Comparison of ENCODE assay signal across 10 cellular contexts in genomic region chr17:76524598-76525512, GRCh38. TPM values are rescaled to one million over a fixed set of nuclear protein-coding genes. Genes with fewer than 3 reads are reported as not detected.
DNase-seq lines count a peak whose midpoint lies in the region; ATAC-seq, FAIRE-seq and TF ChIP-seq lines count a peak whose summit lies in the region.
"Had no signal": no experiment of that assay in that cellular context is flagged by ENCODE, and none has a peak within 500 bp of the region (broad histone marks: within the 10 kb centered on the region; RNA-seq: fewer than 3 reads in every experiment).

No MANE protein-coding gene starts in this region.

- peak overlapping the region; percentile 83 for H2AK9ac ChIP-seq in IMR-90 (replicated peaks; ENCODE audit: low read depth, low read length, poor library complexity)

- H3K18ac ChIP-seq in IMR-90 (ENCODE audit: low read depth, low read length): peak overlapping the region; percentile 44

- H4K8ac ChIP-seq in IMR-90 (ENCODE audit: low read depth in 2 of 2, low read length in 2 of 2): peak overlapping the region; percentile 3 to 73; a peak in 3 of 4 replicates

- H3K27ac ChIP-seq in IMR-90 (ENCODE audit: insufficient read depth, low read length) (peak overlapping the region; percentile 64), lung (ENCODE audit: low read depth in 1 of 2, low read length in 1 of 2) (peak overlapping the region in 1 of 2 donors; percentile 78), stomach (peak overlapping the region; percentile 28 to 68 (median 66))

- peak overlapping the region; percentile 70 for H2BK20ac ChIP-seq in IMR-90 (ENCODE audit: low read depth, low read length)

- H3K14ac ChIP-seq in IMR-90 (replicated peaks; ENCODE audit: low read depth, low read length): peak overlapping the region; percentile 44

- CTCF ChIA-PET in IMR-90 (lab: Yijun Ruan, JAX): interaction anchor here (0.8 to 4.1 kb wide), 4 partner anchors 14 to 99 kb away, joined by 3 to 18 read pairs (median 4); partner anchors contain the start of gene PRCD

- peak overlapping the region; percentile 21; the same call in 1 of the 2 replicates for H3K23ac ChIP-seq in IMR-90 (ENCODE audit: low read depth, low read length)

- peak overlapping the region; percentile 64 for H4K91ac ChIP-seq in IMR-90 (ENCODE audit: insufficient read depth, low read depth, low read length)

- intact Hi-C loops in IMR-90 (cut with micrococcal nuclease): no loop called here
- intact Hi-C loops in stomach (cut with DNase I; ENCODE audit: low total_unique reads): loop anchor here (5.0 kb wide), 1 partner anchor 97 kb away; no protein-coding TSS in a partner anchor

- POLR2A ChIA-PET in IMR-90 (lab: Charles Lee; ENCODE audit: unreplicated experiment): no interaction called here

- peak overlapping the region; percentile 18; the same call in 1 of the 2 replicates for H3K9ac ChIP-seq in IMR-90 (ENCODE audit: low read depth, low read length)

- H3K4me1 ChIP-seq in IMR-90 (ENCODE audit: control insufficient read depth, insufficient read depth, low read length) (peaks cover 37% of the 10 kb centered on the region), lung (ENCODE audit: control insufficient read depth in 2 of 2, insufficient read depth in 2 of 2, low read length in 2 of 2) (peaks cover 0 to 22% of the 10 kb centered on the region in 2 donors), stomach (peaks cover 28 to 58% (median 43%) of the 10 kb centered on the region in 4 donors)

- H3K79me1 ChIP-seq in IMR-90 (ENCODE audit: low read depth in 1 of 2, low read length in 2 of 2): peaks cover 0 to 5% of the 10 kb centered on the region in 2 experiments; a peak in 1 of 4 replicates

- peaks cover 6% of the 10 kb centered on the region for H3K36me3 Mint-ChIP-seq in effector memory CD8-positive, alpha-beta T cell (ENCODE audit: insufficient read depth)

- no TSS peak for BruUV-seq in IMR-90 (replicated peaks; lab: Mats Ljungman, UMichigan)

- no peak for TF ChIP-seq RAD21 in IMR-90 (IDR thresholded peaks at IDR 0.05; ENCODE audit: low read length)

- FAIRE-seq in GM19239 (lab: Jason Lieb, UNC): no peak

- 0 out of 2 replicates have a peak, but pooled peaks cover 2% of the 10 kb centered on the region for H4K20me1 ChIP-seq in IMR-90 (ENCODE audit: insufficient read depth, low read length)

- H3K4me2 ChIP-seq in IMR-90 (ENCODE audit: low read depth, low read length): peak overlapping the region; percentile 4; the same call in 1 of the 2 replicates

- no peak overlapping the region for H3K56ac ChIP-seq in IMR-90 (ENCODE audit: extremely low read depth, insufficient read depth, low read length)

- H3K4me3 ChIP-seq in IMR-90 (ENCODE audit: insufficient read depth, low read depth, low read length) (no peak overlapping the region), lung (no peak overlapping the region), stomach (no peak overlapping the region)

- H3K9me3 Mint-ChIP-seq in effector memory CD8-positive, alpha-beta T cell: no peaks in the 10 kb centered on the region

- no peak for TF ChIP-seq POLR2A in IMR-90 (IDR thresholded peaks at IDR 0.05; ENCODE audit: low read depth, low read length)
- TF ChIP-seq POLR2A in stomach (IDR thresholded peaks at IDR 0.05): no peak

- TF ChIP-seq CTCF in IMR-90 (conservative IDR thresholded peaks at IDR 0.05; ENCODE audit: low read depth, low read length) (no peak), lung (IDR thresholded peaks at IDR 0.05; ENCODE audit: control extremely low read depth, extremely low read depth) (no peak), stomach (IDR thresholded peaks at IDR 0.05) (no peak)

- peak overlapping the region; percentile 25 for H2BK5ac ChIP-seq in IMR-90 (ENCODE audit: low read depth, low read length, poor library complexity, severe bottlenecking)

- H3K27me3 ChIP-seq in IMR-90 (ENCODE audit: control insufficient read depth, insufficient read depth, low read length) (no peaks in the 10 kb centered on the region), lung (ENCODE audit: control insufficient read depth, insufficient read depth) (no peaks in the 10 kb centered on the region), stomach (peaks cover 0 to 24% (median 0%) of the 10 kb centered on the region in 3 donors)

- H4K5ac ChIP-seq in IMR-90 (ENCODE audit: low read depth, low read length): peak overlapping the region; percentile 14

- DNase-seq in IMR-90: peak; percentile 55
- no peak for DNase-seq in effector memory CD8-positive, alpha-beta T cell
- DNase-seq in lung (ENCODE audit: low spot score): peak; percentile 52
- peak; percentile 84 for DNase-seq in stomach
- DNase-seq in GM19239 (ENCODE audit: insufficient read length, low spot score): no peak
- no peak for DNase-seq in T-helper 1 cell
- no peak for DNase-seq in activated naive CD4-positive, alpha-beta T cell treated with Interleukin-2 at 50 U/mL for 16 hours
- no peak for DNase-seq in activated CD4-positive, CD25-positive, alpha-beta regulatory T cell treated with anti-CD3 and anti-CD28 coated beads, Interleukin-2, amount 50 U/mL, for 72 hours

- no peaks in the 10 kb centered on the region for H3K27me3 Mint-ChIP-seq in effector memory CD8-positive, alpha-beta T cell

- WGBS in IMR-90 (ENCODE audit: extremely low coverage in 2 of 2, insufficient read length in 1 of 2), 2 experiments: 49% methylated on average over 7 of the region's 25 CpGs; no CpG with 5 or more reads in 1 of the 2 experiments
- 52 to 73% methylated on average over 25 of the region's 25 CpGs for WGBS in lung, 2 donors
- WGBS in stomach, 5 donors: 26 to 49% (median 35%) methylated on average over 21 to 25 of the region's 25 CpGs

- dilution Hi-C loops in IMR-90 (cut with HindIII; ENCODE audit: low sequenced_read_pairs, unreplicated experiment): no loop called here

- peaks cover 21 to 25% of the 10 kb centered on the region in 2 donors for H3K4me1 Mint-ChIP-seq in effector memory CD8-positive, alpha-beta T cell (ENCODE audit: low read depth in 2 of 2)

- peak overlapping the region; percentile 93 for H3K4ac ChIP-seq in IMR-90 (ENCODE audit: low read depth, low read length)

- H3K27ac Mint-ChIP-seq in effector memory CD8-positive, alpha-beta T cell: peak overlapping the region; percentile 25 to 84

- H2AFZ ChIP-seq in IMR-90 (replicated peaks; ENCODE audit: low read length, poor library complexity): peak overlapping the region; percentile 75

- peak overlapping the region; percentile 50 for H2BK120ac ChIP-seq in IMR-90 (ENCODE audit: low read depth, low read length)

- H3K9me1 ChIP-seq in IMR-90 (ENCODE audit: insufficient read depth, low read length): peaks cover 14% of the 10 kb centered on the region

- peak overlapping the region; percentile 87 for H2AK5ac ChIP-seq in IMR-90 (ENCODE audit: low read depth, low read length)

- H3K4me3 Mint-ChIP-seq in effector memory CD8-positive, alpha-beta T cell: peak overlapping the region in 1 of 2 donors; percentile 19

- in situ Hi-C loops in IMR-90 (cut with MboI; ENCODE audit: low sequenced_read_pairs): loop anchor here (5.0 kb wide), 1 partner anchor 97 kb away; no protein-coding TSS in a partner anchor

- ATAC-seq in IMR-90 (ENCODE audit: low read depth) (peak; percentile 31), lung (ENCODE audit: insufficient read depth, low FRiP score) (no peak)
- no peak for ATAC-seq in effector memory CD8-positive, alpha-beta T cell (replicated peaks)

- H2BK15ac ChIP-seq in IMR-90 (ENCODE audit: low read depth, low read length): peak overlapping the region; percentile 5; the same call in 1 of the 3 replicates

- H3K9me3 ChIP-seq in IMR-90 (ENCODE audit: control insufficient read depth, insufficient read depth, low read length) (no peaks in the 10 kb centered on the region), lung (ENCODE audit: control insufficient read depth in 2 of 2, insufficient read depth in 1 of 2, low read length in 1 of 2) (no peaks in the 10 kb centered on the region), stomach (no peaks in the 10 kb centered on the region)

- H3K36me3 ChIP-seq in IMR-90 (ENCODE audit: control insufficient read depth, insufficient read depth, low read length) (no peaks in the 10 kb centered on the region), lung (ENCODE audit: control insufficient read depth in 2 of 2, insufficient read depth in 2 of 2, low read length in 2 of 2) (no peaks in the 10 kb centered on the region), stomach (no peaks in the 10 kb centered on the region)

- TF ChIP-seq EP300 in stomach (IDR thresholded peaks at IDR 0.05): no peak

TF ChIP-seq in IMR-90, 13 proteins besides CTCF, POLR2A, EP300 and RAD21 (continues in another document):
- TF ChIP-seq RCOR1 (IDR thresholded peaks at IDR 0.05; ENCODE audit: insufficient replicate concordance, low read length): no peak
- TF ChIP-seq BHLHE40 (IDR thresholded peaks at IDR 0.05; ENCODE audit: low read depth, low read length): peak; percentile 87

RNA-seq across cellular contexts. Expression of gene CYGB, which starts 12.7 kb away (rescaled TPM):
- 1.3 and 1.7 TPM in 2 replicates for total RNA-seq in IMR-90 (2012; rRNA removed)
- 2.9 and 3.5 TPM in 2 replicates for polyA plus RNA-seq in IMR-90 (2012; rRNA removed)
- polyA plus RNA-seq in IMR-90 (2012; cell fraction: cytosol; rRNA removed): 3.6 and 4.3 TPM in 2 replicates
- 1.2 and 1.9 TPM in 2 replicates for polyA plus RNA-seq in IMR-90 (2012; cell fraction: nucleus; rRNA removed; ENCODE audit: low replicate concordance)
- total RNA-seq in lung: 10 to 100 TPM; 15.9 to 20.0 TPM
- 10 to 100 TPM; 21.4 to 30.4 TPM for polyA plus RNA-seq in lung
- total RNA-seq in stomach: 10 to 100 TPM in 3 of 5 donors, 1 to 10 TPM in 1, not detected in 1; 6.8 to 40.4 (median 28.4) TPM
- polyA plus RNA-seq in stomach: 100 to 1,000 TPM in 1 of 3 donors, 10 to 100 TPM in 1, 1 to 10 TPM in 1; 9.9 to 101 (median 65.1) TPM

RNA-seq across cellular contexts. Expression of gene PRCD, which starts 15.0 kb away (rescaled TPM):
- total RNA-seq in IMR-90 (2012; rRNA removed) (under 0.01 TPM in 1 of 2 replicates, not detected in the other), lung (10 to 100 TPM in 1 of 2 donors, 1 to 10 TPM in 1; 3.3 to 11.3 TPM), stomach (1 to 10 TPM in 1 of 5 donors, under 1 TPM in 1, not detected in 3; 0.72 to 5.7 TPM)
- polyA plus RNA-seq in IMR-90 (2012; rRNA removed) (0.32 TPM in 2 replicates), lung (1 to 10 TPM; 2.0 to 7.9 TPM), stomach (10 to 100 TPM in 1 of 3 donors, 1 to 10 TPM in 2; 3.6 to 12.2 (median 4.2) TPM)
- 0.24 and 0.26 TPM in 2 replicates for polyA plus RNA-seq in IMR-90 (2012; cell fraction: cytosol; rRNA removed)
- polyA plus RNA-seq in IMR-90 (2012; cell fraction: nucleus; rRNA removed; ENCODE audit: low replicate concordance): 1.4 and 3.8 TPM in 2 replicates
- total RNA-seq: HT1080 had no signal

RNA-seq across cellular contexts. Expression of gene RHBDF2, which starts 23.6 kb away (rescaled TPM):
- total RNA-seq in IMR-90 (2012; rRNA removed) (1.3 and 1.4 TPM in 2 replicates), lung (10 to 100 TPM; 22.7 to 56.5 TPM), stomach (100 to 1,000 TPM in 2 of 5 donors, 10 to 100 TPM in 3; 16.9 to 175 (median 43.8) TPM)
- polyA plus RNA-seq in IMR-90 (2012; rRNA removed) (8.3 and 10.0 TPM in 2 replicates), lung (100 to 1,000 TPM in 1 of 2 donors, 10 to 100 TPM in 1; 20.1 to 116 TPM), stomach (10 to 100 TPM in 1 of 3 donors, 1 to 10 TPM in 2; 4.6 to 17.5 (median 9.2) TPM)
- polyA plus RNA-seq in IMR-90 (2012; cell fraction: cytosol; rRNA removed): 6.7 and 10.1 TPM in 2 replicates
- polyA plus RNA-seq in IMR-90 (2012; cell fraction: nucleus; rRNA removed; ENCODE audit: low replicate concordance): 29.5 and 54.3 TPM in 2 replicates

RNA-seq across cellular contexts. Expression of gene AANAT, which starts 57.5 kb away (rescaled TPM):
- not detected in 2 replicates for total RNA-seq in IMR-90 (2012; rRNA removed)
- 0.19 and 0.21 TPM in 2 replicates for polyA plus RNA-seq in IMR-90 (2012; rRNA removed)
- polyA plus RNA-seq in IMR-90 (2012; cell fraction: cytosol; rRNA removed): 0.08 and 0.32 TPM in 2 replicates
- 0.92 and 1.8 TPM in 2 replicates for polyA plus RNA-seq in IMR-90 (2012; cell fraction: nucleus; rRNA removed; ENCODE audit: low replicate concordance)
- under 1 TPM in 1 of 2 donors, not detected in 1; 0.31 TPM for total RNA-seq in lung
- polyA plus RNA-seq in lung: under 1 TPM in 1 of 2 donors, not detected in 1; 0.10 TPM
- total RNA-seq in stomach: not detected
- under 1 TPM in 1 of 3 donors, not detected in 2; 0.44 TPM for polyA plus RNA-seq in stomach
- total RNA-seq: lung microvascular endothelial cell had no signal

Comparison
In these comparisons a context has a peak if more than half of its experiments do, and no peak if none do; other contexts are left out.
1. DNase-seq: peak in IMR-90 (single experiment), lung (single experiment) and stomach (single experiment); none in effector memory CD8-positive, alpha-beta T cell (0 of 3), GM19239 (single experiment), T-helper 1 cell (0 of 5), activated naive CD4-positive, alpha-beta T cell treated with Interleukin-2 at 50 U/mL for 16 hours (single experiment) and activated CD4-positive, CD25-positive, alpha-beta regulatory T cell treated with anti-CD3 and anti-CD28 coated beads, Interleukin-2, amount 50 U/mL, for 72 hours (single experiment).